In the genomic region with DNA sequence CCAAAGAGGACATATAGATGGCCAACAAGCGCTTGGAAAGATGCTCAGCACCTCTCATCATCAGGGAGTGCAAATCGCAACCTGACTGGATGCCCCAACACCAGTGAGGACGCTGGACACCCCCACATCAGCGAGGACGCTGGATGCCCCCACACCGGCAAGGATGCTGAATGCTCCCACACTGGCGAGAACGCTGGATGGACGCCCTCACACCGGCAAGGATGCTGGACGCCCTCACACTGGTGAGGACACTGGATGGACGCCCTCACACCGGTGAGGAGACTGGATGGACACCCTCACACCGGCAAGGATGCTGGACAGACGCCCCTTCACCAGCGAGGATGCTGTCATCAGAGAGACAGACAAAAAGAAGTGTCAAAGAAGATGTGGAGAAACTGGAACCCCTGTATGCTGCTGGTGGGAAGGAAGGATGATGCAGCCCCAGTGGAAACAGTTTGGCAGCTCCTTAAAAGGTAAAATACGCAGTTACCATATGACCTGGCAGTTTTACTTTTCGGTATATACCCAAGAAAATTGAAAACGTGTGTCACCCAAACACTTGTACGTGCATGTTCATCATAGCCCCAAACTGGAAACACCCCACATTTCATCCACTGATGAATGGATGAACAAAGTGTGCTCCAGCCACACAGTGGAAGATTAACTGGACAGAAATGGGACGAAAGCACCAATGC, we compare ENCODE assay signal across 20 cellular contexts. TPM values are rescaled to one million over a fixed set of nuclear protein-coding genes. Genes with fewer than 3 reads are reported as not detected.
DNase-seq lines count a peak whose midpoint lies in the region; ATAC-seq, FAIRE-seq and TF ChIP-seq lines count a peak whose summit lies in the region.
"Had no signal": no experiment of that assay in that cellular context is flagged by ENCODE, and none has a peak within 500 bp of the region (broad histone marks: within the 10 kb centered on the region; RNA-seq: fewer than 3 reads in every experiment).

No MANE protein-coding gene starts in this region.

- H3K18ac ChIP-seq in H1 (ENCODE audit: extremely low read depth, low read length) = no peak overlapping the region
- peak overlapping the region; percentile 33 for H3K18ac ChIP-seq in neuronal stem cell (ENCODE audit: low read length)

- no peak overlapping the region for H4K91ac ChIP-seq in H1 (replicated peaks; ENCODE audit: insufficient read length, low read length)
- H4K91ac ChIP-seq in neuronal stem cell (ENCODE audit: low read depth, low read length, poor library complexity) = no peak overlapping the region

- no peaks in the 10 kb centered on the region for H3K4me1 Mint-ChIP-seq in activated T-helper 17 cell treated with anti-CD3 and anti-CD28 coated beads, Interleukin-2, amount 50 U/mL, for 72 hours
- H3K4me1 Mint-ChIP-seq in endodermal cell = no peaks in the 10 kb centered on the region
- H3K4me1 Mint-ChIP-seq in CD4-positive, alpha-beta T cell (ENCODE audit: low read depth) = no peaks in the 10 kb centered on the region

- H2BK20ac ChIP-seq in H1 (ENCODE audit: low read length) = no peak overlapping the region

- H2AFZ ChIP-seq in H1 (ENCODE audit: low read length) = no peak overlapping the region
- no peak overlapping the region for H2AFZ ChIP-seq in neuronal stem cell (ENCODE audit: low read length)

- H2AK5ac ChIP-seq in H1 (ENCODE audit: low read depth, low read length) = no peak overlapping the region
- H2AK5ac ChIP-seq in neuronal stem cell (ENCODE audit: low read depth, low read length) = no peak overlapping the region

- no peak overlapping the region for H2BK5ac ChIP-seq in H1 (ENCODE audit: low read depth, low read length)
- no peak overlapping the region for H2BK5ac ChIP-seq in neuronal stem cell (ENCODE audit: low read length)

- peaks cover 0 to 1% of the 10 kb centered on the region in 2 experiments for H4K20me1 ChIP-seq in H1 (replicated peaks in 1 of 2; ENCODE audit: control insufficient read depth in 1 of 2, insufficient read depth in 2 of 2, low read length in 2 of 2)

- H3K4me3 ChIP-seq in H1 (ENCODE audit: extremely low read depth in 1 of 4, insufficient read depth in 2 of 4, low read depth in 3 of 4, low read length in 4 of 4) (no peak overlapping the region), neuronal stem cell (ENCODE audit: low read length in 2 of 2) (peak overlapping the region in 1 of 2 donors; percentile 19), endodermal cell (ENCODE audit: low read length) (no peak overlapping the region)

- H3K36me3 Mint-ChIP-seq in activated T-helper 17 cell treated with anti-CD3 and anti-CD28 coated beads, Interleukin-2, amount 50 U/mL, for 72 hours (ENCODE audit: low read depth) = no peaks in the 10 kb centered on the region
- H3K36me3 Mint-ChIP-seq in endodermal cell (ENCODE audit: low read depth) = no peaks in the 10 kb centered on the region
- H3K36me3 Mint-ChIP-seq in CD4-positive, alpha-beta T cell (ENCODE audit: low read depth) = no peaks in the 10 kb centered on the region
- H3K36me3 Mint-ChIP-seq: CD8-positive, alpha-beta T cell had no signal

- H3K4me2 ChIP-seq in H1 (ENCODE audit: insufficient read depth in 1 of 2, low read depth in 2 of 2, low read length in 2 of 2) (no peak overlapping the region), neuronal stem cell (ENCODE audit: insufficient read depth, low read length, poor library complexity, severe bottlenecking) (no peak overlapping the region)

- H3K27ac Mint-ChIP-seq in activated T-helper 17 cell treated with anti-CD3 and anti-CD28 coated beads, Interleukin-2, amount 50 U/mL, for 72 hours = no peak overlapping the region
- no peak overlapping the region for H3K27ac Mint-ChIP-seq in endodermal cell
- H3K27ac Mint-ChIP-seq in CD4-positive, alpha-beta T cell = no peak overlapping the region
- H3K27ac Mint-ChIP-seq: CD8-positive, alpha-beta T cell; H9 had no signal

- H4K8ac ChIP-seq in H1 (ENCODE audit: extremely low read depth, insufficient read depth, low read length) (no peak overlapping the region), neuronal stem cell (ENCODE audit: low read depth, low read length) (no peak overlapping the region)

- WGBS in H1 (ENCODE audit: extremely low coverage in 1 of 2, insufficient coverage in 1 of 2, insufficient read length in 1 of 2, insufficient replicate concordance in 2 of 2, low coverage in 1 of 2, low lambda C conversion rate in 2 of 2, missing lambda C conversion rate in 1 of 2), 2 experiments = 87% methylated on average over 21 of the region's 21 CpGs; no CpG with 5 or more reads in 1 of the 2 experiments
- WGBS in neuronal stem cell (ENCODE audit: extremely low coverage in 2 of 2, insufficient read length in 2 of 2, insufficient replicate concordance in 1 of 2), 2 donors = no CpG with 5 or more reads among the region's 21 CpGs
- WGBS in endodermal cell (ENCODE audit: insufficient coverage in 1 of 2, insufficient read length in 1 of 2), 2 experiments = 85 to 88% methylated on average over 15 to 21 of the region's 21 CpGs

- intact Hi-C loops in CD4-positive, alpha-beta T cell (cut with DNase I, micrococcal nuclease) = no loop called here

- peak; percentile 54 for ATAC-seq in activated T-helper 17 cell treated with anti-CD3 and anti-CD28 coated beads, Interleukin-2, amount 50 U/mL, for 72 hours (replicated peaks)
- no peak for ATAC-seq in GM21619 (IDR thresholded peaks at IDR 0.05; ENCODE audit: unreplicated experiment)
- no peak for ATAC-seq in CD4-positive, alpha-beta T cell (ENCODE audit: poor library complexity)
- ATAC-seq: CD8-positive, alpha-beta T cell; HCT116 had no signal

- H3K27me3 Mint-ChIP-seq in activated T-helper 17 cell treated with anti-CD3 and anti-CD28 coated beads, Interleukin-2, amount 50 U/mL, for 72 hours = peaks cover 27% of the 10 kb centered on the region
- peaks cover 9% of the 10 kb centered on the region for H3K27me3 Mint-ChIP-seq in endodermal cell (ENCODE audit: insufficient read depth)
- H3K27me3 Mint-ChIP-seq in CD4-positive, alpha-beta T cell = peaks cover 48% of the 10 kb centered on the region

- no peak overlapping the region for H2BK12ac ChIP-seq in H1 (ENCODE audit: low read depth, low read length)
- H2BK12ac ChIP-seq in neuronal stem cell (ENCODE audit: low read length) = no peak overlapping the region

- H3K23me2 ChIP-seq in H1 (ENCODE audit: low read depth, low read length) = peaks cover 2% of the 10 kb centered on the region; the same call in 1 of the 2 replicates

- H3K23ac ChIP-seq in H1 (ENCODE audit: insufficient read length) (no peak overlapping the region), neuronal stem cell (ENCODE audit: low read depth, low read length, poor library complexity) (peak overlapping the region; percentile 34)

- no peaks in the 10 kb centered on the region for H3K79me2 ChIP-seq in H1 (ENCODE audit: control insufficient read depth in 1 of 2, insufficient read depth in 2 of 2, low read length in 2 of 2)

- TF ChIP-seq CTCF in H1 (IDR thresholded peaks at IDR 0.05; ENCODE audit: control extremely low read depth in 1 of 3, insufficient read depth in 1 of 3, low read depth in 1 of 3, low read length in 3 of 3) (no peak), endodermal cell (conservative IDR thresholded peaks at IDR 0.05) (no peak)
- TF ChIP-seq CTCF in CD4-positive, alpha-beta T cell (IDR thresholded peaks at IDR 0.05) = no peak

- peak; percentile 38 for FAIRE-seq in HTR-8/SVneo (lab: Jason Lieb, UNC)
- FAIRE-seq in H1 (lab: Jason Lieb, UNC) = no peak
- FAIRE-seq: G401.6, GM12892, GM19239 had no signal

- H3K27me3 ChIP-seq in H1 (replicated peaks in 1 of 4; ENCODE audit: control insufficient read depth in 3 of 4, extremely low read depth in 1 of 4, insufficient read depth in 3 of 4, low read length in 3 of 4) (no peaks in the 10 kb centered on the region; a peak in 1 of 7 replicates), neuronal stem cell (ENCODE audit: control insufficient read depth in 3 of 3, insufficient read depth in 3 of 3, low read depth in 1 of 3, low read length in 3 of 3) (peaks cover 0 to 44% (median 4%) of the 10 kb centered on the region in 3 experiments), endodermal cell (ENCODE audit: control insufficient read depth, insufficient read depth, low read length, poor library complexity, severe bottlenecking) (peaks cover 6% of the 10 kb centered on the region)
- peaks cover 16% of the 10 kb centered on the region for H3K27me3 ChIP-seq in CD4-positive, alpha-beta T cell (ENCODE audit: control insufficient read depth, insufficient read depth, low read length)

- no peak overlapping the region for H3K27ac ChIP-seq in H1 (ENCODE audit: low read depth, low read length)
- H3K27ac ChIP-seq in neuronal stem cell (replicated peaks; ENCODE audit: low read length) = no peak overlapping the region
- no peak overlapping the region for H3K27ac ChIP-seq in endodermal cell (ENCODE audit: low read depth, low read length)
- H3K27ac ChIP-seq in CD4-positive, alpha-beta T cell (ENCODE audit: low read depth, low read length) = no peak overlapping the region

- no peak for TF ChIP-seq RAD21 in H1 (IDR thresholded peaks at IDR 0.05 in 1 of 2, conservative IDR thresholded peaks at IDR 0.05 in 1 of 2; ENCODE audit: low read depth in 2 of 2, low read length in 2 of 2)

- TF ChIP-seq POLR2A in H1 (IDR thresholded peaks at IDR 0.05; ENCODE audit: control extremely low read depth in 1 of 2, low read depth in 2 of 2, low read length in 2 of 2) = no peak

- H3K9ac ChIP-seq in H1 (replicated peaks in 1 of 4; ENCODE audit: extremely low read depth in 1 of 4, low read depth in 3 of 4, low read length in 3 of 4) (no peak overlapping the region), neuronal stem cell (ENCODE audit: low read depth, low read length, poor library complexity) (no peak overlapping the region), endodermal cell (ENCODE audit: extremely low read depth, low read length, poor library complexity, severe bottlenecking) (no peak overlapping the region)

- no peak overlapping the region for H3K14ac ChIP-seq in H1 (ENCODE audit: insufficient read length)
- no peak overlapping the region for H3K14ac ChIP-seq in neuronal stem cell (ENCODE audit: low read length)

- no peak overlapping the region for H3K56ac ChIP-seq in H1 (replicated peaks; ENCODE audit: insufficient read length, low read depth, low read length)

- CTCF ChIA-PET in H1 (lab: Charles Lee; ENCODE audit: partially characterized antibody) = interaction anchor here (7.5 to 12.2 kb wide), 2 partner anchors 33 to 43 kb away, joined by 50 to 231 read pairs; no protein-coding TSS in a partner anchor
- CTCF ChIA-PET in CD4-positive, alpha-beta T cell (lab: Charles Lee) = no interaction called here

- no peaks in the 10 kb centered on the region for H3K79me1 ChIP-seq in H1 (ENCODE audit: low read depth, low read length)
- no peaks in the 10 kb centered on the region for H3K79me1 ChIP-seq in neuronal stem cell (ENCODE audit: low read depth, low read length)

- H4K5ac ChIP-seq in H1 (ENCODE audit: insufficient read length, low read depth, low read length) = no peak overlapping the region

- no peaks in the 10 kb centered on the region for H3K9me3 Mint-ChIP-seq in activated T-helper 17 cell treated with anti-CD3 and anti-CD28 coated beads, Interleukin-2, amount 50 U/mL, for 72 hours
- no peaks in the 10 kb centered on the region for H3K9me3 Mint-ChIP-seq in endodermal cell
- H3K9me3 Mint-ChIP-seq in CD4-positive, alpha-beta T cell = no peaks in the 10 kb centered on the region
- H3K9me3 Mint-ChIP-seq: CD8-positive, alpha-beta T cell; H9 had no signal

- no peaks in the 10 kb centered on the region for H3K9me3 ChIP-seq in H1 (ENCODE audit: insufficient read depth in 2 of 2, low read depth in 1 of 2, low read length in 1 of 2)
- H3K9me3 ChIP-seq in neuronal stem cell (replicated peaks in 1 of 2; ENCODE audit: control insufficient read depth in 2 of 2, insufficient read depth in 1 of 2, low read depth in 1 of 2, low read length in 2 of 2) = no peaks in the 10 kb centered on the region
- H3K9me3 ChIP-seq in endodermal cell (ENCODE audit: control insufficient read depth, low read length) = no peaks in the 10 kb centered on the region
- no peaks in the 10 kb centered on the region for H3K9me3 ChIP-seq in CD4-positive, alpha-beta T cell (ENCODE audit: control insufficient read depth, low read length)
- H3K9me3 ChIP-seq: Caco-2 had no signal

- H3K4ac ChIP-seq in H1 (replicated peaks; ENCODE audit: insufficient read length, low read depth, low read length) (no peak overlapping the region), neuronal stem cell (ENCODE audit: low read length) (no peak overlapping the region)

- peaks cover 0 to 4% (median 3%) of the 10 kb centered on the region in 4 experiments; a peak in 4 of 7 replicates for H3K4me1 ChIP-seq in H1 (replicated peaks in 1 of 4; ENCODE audit: control insufficient read depth in 3 of 4, insufficient read depth in 4 of 4, low read length in 3 of 4)
- peaks cover 3% of the 10 kb centered on the region in 2 donors for H3K4me1 ChIP-seq in neuronal stem cell (ENCODE audit: control insufficient read depth in 2 of 2, insufficient read depth in 1 of 2, low read depth in 1 of 2, low read length in 2 of 2)
- H3K4me1 ChIP-seq in endodermal cell (ENCODE audit: control insufficient read depth, insufficient read depth, low read length) = no peaks in the 10 kb centered on the region

- H3K36me3 ChIP-seq in H1 (ENCODE audit: control insufficient read depth in 2 of 4, insufficient read depth in 4 of 4, low read length in 3 of 4) (no peaks in the 10 kb centered on the region), neuronal stem cell (replicated peaks in 1 of 2; ENCODE audit: control insufficient read depth in 2 of 2, insufficient read depth in 2 of 2, low read length in 2 of 2) (no peaks in the 10 kb centered on the region), endodermal cell (ENCODE audit: control insufficient read depth, insufficient read depth, low read length) (no peaks in the 10 kb centered on the region)

- no peak for DNase-seq in HTR-8/SVneo (ENCODE audit: insufficient read length, low spot score)
- no peak for DNase-seq in H1 (ENCODE audit: low read depth in 1 of 2, low spot score in 2 of 2)
- DNase-seq in neuronal stem cell (ENCODE audit: low spot score) = no peak
- no peak for DNase-seq in endodermal cell
- DNase-seq in H4 (ENCODE audit: low spot score) = no peak
- no peak for DNase-seq in CD4-positive, alpha-beta T cell
- DNase-seq: C1 segment of cervical spinal cord; Caco-2; CD8-positive, alpha-beta T cell; DMS153; DND-41; GOT3; H9 had no signal

- H3K4me3 Mint-ChIP-seq in activated T-helper 17 cell treated with anti-CD3 and anti-CD28 coated beads, Interleukin-2, amount 50 U/mL, for 72 hours = peak overlapping the region; percentile 30
- H3K4me3 Mint-ChIP-seq in endodermal cell = no peak overlapping the region
- no peak overlapping the region for H3K4me3 Mint-ChIP-seq in CD4-positive, alpha-beta T cell
- H3K4me3 Mint-ChIP-seq: CD8-positive, alpha-beta T cell; H9 had no signal

- TF ChIP-seq EP300 in H1 (IDR thresholded peaks at IDR 0.05; ENCODE audit: borderline replicate concordance in 1 of 2, low read depth in 2 of 2, low read length in 2 of 2) = no peak

- POLR2A ChIA-PET in H1 (lab: Charles Lee; ENCODE audit: partially characterized antibody) = no interaction called here
- POLR2A ChIA-PET in CD4-positive, alpha-beta T cell (lab: Charles Lee) = no interaction called here

- H2BK120ac ChIP-seq in H1 (replicated peaks; ENCODE audit: low read depth, low read length) (no peak overlapping the region), neuronal stem cell (ENCODE audit: low read depth, low read length) (peak overlapping the region; percentile 28)

- H2BK15ac ChIP-seq in H1 (ENCODE audit: low read length) = 0 out of 2 replicates have a peak overlapping the region, but pooled peaks have one; percentile 8
- H2BK15ac ChIP-seq in neuronal stem cell (ENCODE audit: low read length) = no peak overlapping the region

RNA-seq across cellular contexts. Expression of a gene that starts 10.1 kb away (rescaled TPM):
- total RNA-seq in activated T-helper 17 cell treated with anti-CD3 and anti-CD28 coated beads, Interleukin-2, amount 50 U/mL, for 72 hours = under 1 TPM in 1 of 2 donors, not detected in 1; 0.09 TPM
- total RNA-seq in H1 (2021; fragmentation: NEBNext Ultra II Directional; extraction: Animal tissue kit (Norgen Biotek cat#: 25700)) = 28.3 and 28.4 TPM in 2 replicates
- polyA plus RNA-seq in H1 (2011; rRNA removed) = 10.3 and 19.3 TPM in 2 replicates
- 16.6 TPM for polyA plus RNA-seq in H1 (2011; cell fraction: cytosol; rRNA removed)
- 21.3 TPM for polyA plus RNA-seq in H1 (2011; cell fraction: nucleus; rRNA removed)
- polyA plus RNA-seq in H1 (2012, experiment 1 of 2) = 10.2 to 20.9 TPM (median 18.6 TPM) in 4 replicates
- polyA plus RNA-seq in H1 (2012, experiment 2 of 2) = 15.9 TPM
- polyA plus RNA-seq in H1 (2013, experiment 1 of 2) = 13.8 TPM
- 14.8 TPM for polyA plus RNA-seq in H1 (2013, experiment 2 of 2)
- polyA minus RNA-seq in H1 (2011; rRNA and poly(A)+ RNA removed) = 6.4 and 9.5 TPM in 2 replicates
- 15.0 TPM for polyA minus RNA-seq in H1 (2011; cell fraction: cytosol; rRNA and poly(A)+ RNA removed)
- 16.9 TPM for polyA minus RNA-seq in H1 (2011; cell fraction: nucleus; rRNA and poly(A)+ RNA removed)
- 18.1 TPM for polyA plus RNA-seq in neuronal stem cell (2013, experiment 1 of 2)
- polyA plus RNA-seq in neuronal stem cell (2013, experiment 2 of 2) = 17.6 TPM
- 10 to 100 TPM; 37.0 to 39.1 TPM for total RNA-seq in endodermal cell
- polyA plus RNA-seq in endodermal cell (2013, experiment 1 of 2) = 6.0 TPM
- polyA plus RNA-seq in endodermal cell (2013, experiment 2 of 2) = 5.3 TPM
- total RNA-seq in H4 (2014; rRNA removed; shearing (Covaris generic)) = 3.3 and 4.2 TPM in 2 replicates
- not detected for total RNA-seq in CD4-positive, alpha-beta T cell
- total RNA-seq: CD8-positive, alpha-beta T cell had no signal
- polyA plus RNA-seq: BJ had no signal
